Comparison of ENCODE assay signal across 1 cellular context in the genomic region with DNA sequence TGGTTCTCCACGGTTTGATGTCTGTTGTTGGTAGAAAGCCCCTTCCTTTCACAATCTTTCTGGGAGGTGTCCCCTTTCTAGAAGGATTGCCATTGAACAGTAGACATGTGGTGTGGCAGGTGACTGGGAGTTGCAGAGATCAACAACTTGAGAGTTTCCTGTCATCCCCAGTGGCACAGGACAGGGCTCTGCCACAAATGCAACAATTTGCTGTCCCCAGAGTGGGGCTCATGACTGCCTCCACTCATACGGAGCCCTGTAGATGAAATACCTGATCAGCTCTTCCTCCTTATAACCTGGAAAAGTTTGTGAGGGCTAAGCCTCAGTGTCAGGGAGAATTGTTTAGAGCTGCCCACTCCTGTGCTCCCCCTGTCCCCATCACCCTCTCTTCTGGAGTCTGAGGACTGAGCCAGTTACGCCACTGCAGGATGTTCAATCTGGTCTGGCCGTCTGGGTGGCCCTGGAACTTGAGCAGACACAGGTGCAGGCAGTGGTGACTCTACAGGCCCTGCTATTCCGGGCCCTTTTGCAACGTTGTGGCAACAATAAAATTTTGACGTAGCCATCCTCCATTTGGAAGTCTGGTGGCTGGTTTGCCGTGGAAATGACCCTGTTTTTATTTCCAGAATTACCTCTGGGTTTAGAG.
TF ChIP-seq lines count a peak whose summit lies in the region.

No MANE protein-coding gene starts in this region.

TF ChIP-seq in IMR-90, 13 proteins besides CTCF, POLR2A, EP300 and RAD21:
- TF ChIP-seq SMC3 (IDR thresholded peaks at IDR 0.05; ENCODE audit: low read depth, low read length), result no peak
- no peak for TF ChIP-seq ELK1 (IDR thresholded peaks at IDR 0.05; ENCODE audit: borderline replicate concordance, low read depth, low read length)
- TF ChIP-seq USF2 (IDR thresholded peaks at IDR 0.05; ENCODE audit: low read depth, low read length), result no peak
- TF ChIP-seq MAFK (IDR thresholded peaks at IDR 0.05; ENCODE audit: low read depth, low read length), result no peak
- TF ChIP-seq CHD1 (IDR thresholded peaks at IDR 0.05; ENCODE audit: low read depth, low read length), result no peak
- no peak for TF ChIP-seq FOS (IDR thresholded peaks at IDR 0.05; ENCODE audit: low read depth, low read length)
- no peak for TF ChIP-seq BHLHE40 (IDR thresholded peaks at IDR 0.05; ENCODE audit: low read depth, low read length)
- TF ChIP-seq NFE2L2 (IDR thresholded peaks at IDR 0.05; ENCODE audit: low read depth, low read length), result no peak
- TF ChIP-seq CEBPB (IDR thresholded peaks at IDR 0.05; ENCODE audit: low read depth, low read length), result no peak
- TF ChIP-seq RCOR1 (IDR thresholded peaks at IDR 0.05; ENCODE audit: insufficient replicate concordance, low read length), result no peak
- no peak for TF ChIP-seq RFX5 (IDR thresholded peaks at IDR 0.05; ENCODE audit: low read depth, low read length)
- no peak for TF ChIP-seq MAZ (IDR thresholded peaks at IDR 0.05; ENCODE audit: borderline replicate concordance, low read depth, low read length)
- TF ChIP-seq MXI1 (IDR thresholded peaks at IDR 0.05; ENCODE audit: borderline replicate concordance, low read depth, low read length), result no peak
TF ChIP-seq in IMR-90: peak in this region for 0.
